8 cellular contexts compared by ENCODE assay signal in genomic region chr1:24415910-24416665, GRCh38. TPM values are rescaled to one million over a fixed set of nuclear protein-coding genes. Genes with fewer than 3 reads are reported as not detected.
DNase-seq lines count a peak whose midpoint lies in the region; ATAC-seq and TF ChIP-seq lines count a peak whose summit lies in the region.

No MANE protein-coding gene starts in this region.

- H3K27me3 ChIP-seq in HAP-1 (ENCODE audit: low read depth), result no peaks in the 10 kb centered on the region
- no peaks in the 10 kb centered on the region for H3K27me3 ChIP-seq in Panc1 (ENCODE audit: control insufficient read depth, insufficient read depth, low read length)
- no peaks in the 10 kb centered on the region for H3K27me3 ChIP-seq in duodenal mucosa (ENCODE audit: control insufficient read depth in 1 of 2, insufficient read depth in 2 of 2, low read length in 2 of 2)
- no peaks in the 10 kb centered on the region for H3K27me3 ChIP-seq in muscle layer of duodenum (ENCODE audit: low read depth, low read length)

- peak overlapping the region; percentile 62 for H3K27ac ChIP-seq in Panc1 (ENCODE audit: low read length)
- H3K27ac ChIP-seq in duodenal mucosa (ENCODE audit: low read depth, low read length), result peak overlapping the region; percentile 13
- H3K27ac ChIP-seq in muscle layer of duodenum (ENCODE audit: low read length), result peak overlapping the region; percentile 70

- H3K4me3 ChIP-seq in HAP-1 (peak overlapping the region; percentile 46), Panc1 (ENCODE audit: low read depth in 2 of 2, low read length in 2 of 2) (peak overlapping the region; percentile 78 to 80), duodenal mucosa (ENCODE audit: low read depth in 1 of 2, low read length in 2 of 2) (peak overlapping the region; percentile 90 to 95), muscle layer of duodenum (ENCODE audit: low read depth in 1 of 2, low read length in 2 of 2) (peak overlapping the region; percentile 87 to 95)

- no peak for TF ChIP-seq CTCF in Panc1 (IDR thresholded peaks at IDR 0.05)

- intact Hi-C loops in Panc1 (cut with micrococcal nuclease; ENCODE audit: unreplicated experiment), result loop anchor here (10.0 kb wide), 1 partner anchor 219 kb away; no protein-coding TSS in a partner anchor

- H3K9me3 ChIP-seq in HAP-1, result no peaks in the 10 kb centered on the region
- H3K9me3 ChIP-seq in Panc1 (ENCODE audit: control insufficient read depth, insufficient read depth, low read depth, low read length), result no peaks in the 10 kb centered on the region
- no peaks in the 10 kb centered on the region for H3K9me3 ChIP-seq in duodenal mucosa (ENCODE audit: control insufficient read depth in 1 of 2, low read length in 2 of 2)
- H3K9me3 ChIP-seq in muscle layer of duodenum (ENCODE audit: control insufficient read depth in 1 of 2, low read length in 2 of 2), result no peaks in the 10 kb centered on the region

- CTCF ChIA-PET in Panc1 (lab: Charles Lee), result interaction anchor here (0.5 to 1.5 kb wide), 7 partner anchors 9 to 266 kb away, joined by 4 to 7 read pairs (median 5); partner anchors contain the start of gene RCAN3

- DNase-seq in NCI-H1105 treated with DMSO at 0.1 percent for 48 hours (lab: John Stamatoyannopoulos, UW) (peak; percentile 39), NCI-H1105 (lab: John Stamatoyannopoulos, UW) (no peak), HAP-1 (ENCODE audit: low spot score in 2 of 2) (peak in 1 of 2 experiments; percentile 23), Panc1 (ENCODE audit: low read depth, low spot score) (no peak), COR-L47 (lab: John Stamatoyannopoulos, UW) (no peak)

- BruUV-seq in Panc1 (replicated peaks; lab: Mats Ljungman, UMichigan), result no TSS peak

- in situ Hi-C loops in HAP-1 (cut with MboI; ENCODE audit: low sequenced_read_pairs), result no loop called here
- in situ Hi-C loops in Panc1 (cut with HindIII; ENCODE audit: low pct_unique_long_range_greater_than_20kb, low sequenced_read_pairs), result no loop called here

- no peak for ATAC-seq in Panc1
- ATAC-seq in activated CD4-positive, CD25-positive, alpha-beta regulatory T cell treated with anti-CD3 and anti-CD28 coated beads, Interleukin-2, amount 50 U/mL, for 24 hours, result no peak

- H3K36me3 ChIP-seq in HAP-1 (replicated peaks), result no peaks in the 10 kb centered on the region
- no peaks in the 10 kb centered on the region; the same call in 1 of the 2 replicates for H3K36me3 ChIP-seq in Panc1 (ENCODE audit: control insufficient read depth, insufficient read depth, low read length)
- H3K36me3 ChIP-seq in duodenal mucosa (ENCODE audit: control insufficient read depth in 1 of 2, insufficient read depth in 2 of 2, low read length in 2 of 2), result peaks cover 0 to 13% of the 10 kb centered on the region in 2 donors
- H3K36me3 ChIP-seq in muscle layer of duodenum (ENCODE audit: control insufficient read depth in 1 of 2, insufficient read depth in 2 of 2, low read length in 2 of 2), result peaks cover 0 to 4% of the 10 kb centered on the region in 2 donors

- peaks cover 16% of the 10 kb centered on the region for H3K4me1 ChIP-seq in HAP-1
- H3K4me1 ChIP-seq in Panc1 (ENCODE audit: control insufficient read depth, insufficient read depth, low read length), result peaks cover 27% of the 10 kb centered on the region; the same call in 1 of the 2 replicates
- H3K4me1 ChIP-seq in duodenal mucosa (ENCODE audit: control insufficient read depth in 1 of 2, insufficient read depth in 2 of 2, low read length in 2 of 2), result peaks cover 43 to 55% of the 10 kb centered on the region in 2 donors
- H3K4me1 ChIP-seq in muscle layer of duodenum (ENCODE audit: control insufficient read depth in 1 of 2, insufficient read depth in 2 of 2, low read length in 2 of 2), result peaks cover 5 to 15% of the 10 kb centered on the region in 2 donors

- POLR2A ChIA-PET in Panc1 (lab: Charles Lee), result interaction anchor here (0.6 kb wide), 1 partner anchor 38 kb away, joined by 3 read pairs; no protein-coding TSS in a partner anchor

- peak overlapping the region; percentile 73 to 77 for H3K9ac ChIP-seq in duodenal mucosa (ENCODE audit: low read depth in 1 of 2, low read length in 2 of 2)

RNA-seq across cellular contexts. Expression of gene NIPAL3, which starts 0.5 kb away (rescaled TPM):
- 13.6 TPM for total RNA-seq in Panc1 (2021; ENCODE audit: unreplicated experiment)
- 12.3 TPM for polyA plus RNA-seq in Panc1 (2012; ENCODE audit: insufficient read length)

RNA-seq across cellular contexts. Expression of gene STPG1, which starts 2.5 kb away (rescaled TPM):
- total RNA-seq in Panc1 (2021; ENCODE audit: unreplicated experiment), result 9.9 TPM
- 8.4 TPM for polyA plus RNA-seq in Panc1 (2012; ENCODE audit: insufficient read length)

Comparison
In these comparisons a context has a peak if more than half of its experiments do, and no peak if none do; other contexts are left out.
1. H3K27ac ChIP-seq: peak in every context shown above with its lines; median percentile 70 in muscle layer of duodenum; 62 in Panc1; 13 in duodenal mucosa.